ENCODE assay signal across 8 cellular contexts in genomic region chr7:101126651-101127459, GRCh38. TPM values are rescaled to one million over a fixed set of nuclear protein-coding genes. Genes with fewer than 3 reads are reported as not detected.
A peak's percentile ranks its signal among the peaks of the same experiment; 100 is the strongest.
DNase-seq lines count a peak whose midpoint lies in the region; ATAC-seq, FAIRE-seq and TF ChIP-seq lines count a peak whose summit lies in the region.

Gene SERPINE1 (plus strand): TSS chr7:101127104. CDS start chr7:101128394, 1,290 bp downstream.

- TF ChIP-seq CTCF in AG04449 (IDR thresholded peaks at IDR 0.05; ENCODE audit: insufficient read depth, low read length, missing control alignments) (no peak), body of pancreas (IDR thresholded peaks at IDR 0.05) (peak in 1 of 7 experiments; percentile 5)

- no peaks in the 10 kb centered on the region for H3K36me3 ChIP-seq in body of pancreas (replicated peaks in 1 of 2; ENCODE audit: insufficient read depth in 1 of 2, low read depth in 2 of 2)
- H3K36me3 ChIP-seq in skeletal muscle satellite cell (ENCODE audit: insufficient read depth, low read length), result peaks cover 34% of the 10 kb centered on the region

- DNase-seq in AG04449 (ENCODE audit: low read depth, low spot score) (peak; percentile 99), GM18507 (ENCODE audit: extremely low spot score, insufficient read length, low read depth) (peak; percentile 58), SW480 (ENCODE audit: low spot score) (peak; percentile 100), body of pancreas (peak; percentile 45 to 86 (median 70)), NCI-H1694 treated with DMSO at 0.1 percent for 48 hours (lab: John Stamatoyannopoulos, UW) (no peak)

- peak within 1 kb of the TSS; percentile 89 for H3K9ac ChIP-seq in skeletal muscle satellite cell (ENCODE audit: low read depth, low read length)

- peak within 1 kb of the TSS; percentile 86 for H3K4me3 ChIP-seq in AG04449 (ENCODE audit: low read depth, low read length)
- H3K4me3 ChIP-seq in body of pancreas, result no peak within 1 kb of the TSS
- peak within 1 kb of the TSS; percentile 31; the same call in 1 of the 2 replicates for H3K4me3 ChIP-seq in iPS-18c (ENCODE audit: insufficient read depth, low read depth, low read length)
- H3K4me3 ChIP-seq in skeletal muscle satellite cell (ENCODE audit: low read length), result peak within 1 kb of the TSS; percentile 77

- H3K4me2 ChIP-seq in skeletal muscle satellite cell (ENCODE audit: low read length), result peak within 1 kb of the TSS; percentile 88

- intact Hi-C loops in body of pancreas (cut with DNase I), result no loop called here

- CTCF ChIA-PET in AG04449 (lab: Yijun Ruan, JAX), result interaction anchor here (1.1 to 4.3 kb wide), 5 partner anchors 15 to 49 kb away, joined by 3 to 14 read pairs (median 7); no protein-coding TSS in a partner anchor

- POLR2A ChIA-PET in AG04449 (lab: Yijun Ruan, JAX), result interaction anchor here (0.5 to 7.6 kb wide), 19 partner anchors 8 to 401 kb away, joined by 3 to 143 read pairs (median 5); partner anchors contain the start of genes PLOD3, SRRT, TRIM56 and UFSP1

- ATAC-seq in HG03354 (IDR thresholded peaks at IDR 0.05; ENCODE audit: poor library complexity, severe bottlenecking, unreplicated experiment) (peak; percentile 61), body of pancreas (peak; percentile 71)

- no peaks in the 10 kb centered on the region for H3K9me3 ChIP-seq in body of pancreas
- no peaks in the 10 kb centered on the region for H3K9me3 ChIP-seq in iPS-18c (ENCODE audit: control insufficient read depth, insufficient read depth, low read length)
- no peaks in the 10 kb centered on the region for H3K9me3 ChIP-seq in skeletal muscle satellite cell (replicated peaks; ENCODE audit: low read length)

- WGBS in body of pancreas, 2 donors, result 5 to 7% methylated on average over 11 to 22 of the region's 22 CpGs

- H3K27me3 ChIP-seq in body of pancreas (peaks cover 0 to 14% of the 10 kb centered on the region in 2 donors), skeletal muscle satellite cell (ENCODE audit: control insufficient read depth, insufficient read depth, low read length) (no peaks in the 10 kb centered on the region)

- H3K4me1 ChIP-seq in body of pancreas (peaks cover 15% of the 10 kb centered on the region), skeletal muscle satellite cell (ENCODE audit: control insufficient read depth, insufficient read depth, low read length) (peaks cover 56% of the 10 kb centered on the region)

- peak; percentile 81 for FAIRE-seq in GM18507 (lab: Jason Lieb, UNC)

- H3K27ac ChIP-seq in body of pancreas, result peak within 1 kb of the TSS in 2 of 4 donors; percentile 1 to 28

- TF ChIP-seq POLR2A in body of pancreas (IDR thresholded peaks at IDR 0.05), result peak; percentile 28 to 77 (median 73)

RNA-seq across cellular contexts. Expression of gene SERPINE1, which starts in this region (rescaled TPM):
- total RNA-seq in body of pancreas, result 10 to 100 TPM; 20.2 to 36.3 TPM
- 1,333 and 2,370 TPM in 2 replicates for total RNA-seq in skeletal muscle satellite cell (2012; rRNA removed)

Comparison
In these comparisons a context has a peak if more than half of its experiments do, and no peak if none do; other contexts are left out.
1. H3K4me3 ChIP-seq: peak in AG04449 (single experiment), iPS-18c (single experiment) and skeletal muscle satellite cell (single experiment); none in body of pancreas (0 of 2).